Comparison of ENCODE assay signal across 2 cellular contexts in the genomic region with DNA sequence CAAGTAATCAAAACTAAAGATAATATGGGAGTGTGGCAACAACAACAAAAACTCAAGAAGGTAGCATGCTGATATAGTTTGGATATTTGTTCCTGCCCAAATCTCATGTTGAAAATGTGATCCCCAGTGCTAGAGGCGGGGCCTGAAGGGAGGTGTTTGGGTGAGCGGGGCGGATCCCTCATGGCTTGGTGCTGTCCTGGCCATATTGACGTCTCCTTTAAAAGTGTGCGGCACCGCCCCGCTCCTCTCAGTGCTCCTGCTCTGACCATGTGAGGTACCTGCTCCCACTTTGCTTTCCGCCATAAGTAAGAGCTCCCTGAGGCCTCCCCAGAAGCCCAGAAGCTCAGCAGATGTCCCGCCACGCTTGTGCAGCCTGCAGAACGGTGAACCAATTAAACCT.
TF ChIP-seq lines count a peak whose summit lies in the region.

No MANE protein-coding gene starts in this region.

TF ChIP-seq in HCT116, 20 proteins besides CTCF, POLR2A, EP300 and RAD21:
- TF ChIP-seq, protein P1, sequence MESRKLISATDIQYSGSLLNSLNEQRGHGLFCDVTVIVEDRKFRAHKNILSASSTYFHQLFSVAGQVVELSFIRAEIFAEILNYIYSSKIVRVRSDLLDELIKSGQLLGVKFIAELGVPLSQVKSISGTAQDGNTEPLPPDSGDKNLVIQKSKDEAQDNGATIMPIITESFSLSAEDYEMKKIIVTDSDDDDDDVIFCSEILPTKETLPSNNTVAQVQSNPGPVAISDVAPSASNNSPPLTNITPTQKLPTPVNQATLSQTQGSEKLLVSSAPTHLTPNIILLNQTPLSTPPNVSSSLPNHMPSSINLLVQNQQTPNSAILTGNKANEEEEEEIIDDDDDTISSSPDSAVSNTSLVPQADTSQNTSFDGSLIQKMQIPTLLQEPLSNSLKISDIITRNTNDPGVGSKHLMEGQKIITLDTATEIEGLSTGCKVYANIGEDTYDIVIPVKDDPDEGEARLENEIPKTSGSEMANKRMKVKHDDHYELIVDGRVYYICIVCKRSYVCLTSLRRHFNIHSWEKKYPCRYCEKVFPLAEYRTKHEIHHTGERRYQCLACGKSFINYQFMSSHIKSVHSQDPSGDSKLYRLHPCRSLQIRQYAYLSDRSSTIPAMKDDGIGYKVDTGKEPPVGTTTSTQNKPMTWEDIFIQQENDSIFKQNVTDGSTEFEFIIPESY (IDR thresholded peaks at IDR 0.05; ENCODE audit: extremely low read depth, insufficient replicate concordance, low read length) = no peak
- TF ChIP-seq YY1 (IDR thresholded peaks at IDR 0.05; ENCODE audit: extremely low read depth, insufficient replicate concordance, low read depth, low read length) (no peak), SRF (IDR thresholded peaks at IDR 0.05; ENCODE audit: low read depth) (no peak), POLR2AphosphoS5 (IDR thresholded peaks at IDR 0.05; ENCODE audit: low read depth, low read length) (no peak), ELF1 (IDR thresholded peaks at IDR 0.05; ENCODE audit: borderline replicate concordance, low read depth) (no peak), JUND (IDR thresholded peaks at IDR 0.05) (no peak), FOSL1 (IDR thresholded peaks at IDR 0.05; ENCODE audit: low read depth) (no peak), SIN3A (IDR thresholded peaks at IDR 0.05; ENCODE audit: low read depth) (no peak), SP1 (IDR thresholded peaks at IDR 0.05; ENCODE audit: low read depth) (no peak)
- TF ChIP-seq, protein P2, sequence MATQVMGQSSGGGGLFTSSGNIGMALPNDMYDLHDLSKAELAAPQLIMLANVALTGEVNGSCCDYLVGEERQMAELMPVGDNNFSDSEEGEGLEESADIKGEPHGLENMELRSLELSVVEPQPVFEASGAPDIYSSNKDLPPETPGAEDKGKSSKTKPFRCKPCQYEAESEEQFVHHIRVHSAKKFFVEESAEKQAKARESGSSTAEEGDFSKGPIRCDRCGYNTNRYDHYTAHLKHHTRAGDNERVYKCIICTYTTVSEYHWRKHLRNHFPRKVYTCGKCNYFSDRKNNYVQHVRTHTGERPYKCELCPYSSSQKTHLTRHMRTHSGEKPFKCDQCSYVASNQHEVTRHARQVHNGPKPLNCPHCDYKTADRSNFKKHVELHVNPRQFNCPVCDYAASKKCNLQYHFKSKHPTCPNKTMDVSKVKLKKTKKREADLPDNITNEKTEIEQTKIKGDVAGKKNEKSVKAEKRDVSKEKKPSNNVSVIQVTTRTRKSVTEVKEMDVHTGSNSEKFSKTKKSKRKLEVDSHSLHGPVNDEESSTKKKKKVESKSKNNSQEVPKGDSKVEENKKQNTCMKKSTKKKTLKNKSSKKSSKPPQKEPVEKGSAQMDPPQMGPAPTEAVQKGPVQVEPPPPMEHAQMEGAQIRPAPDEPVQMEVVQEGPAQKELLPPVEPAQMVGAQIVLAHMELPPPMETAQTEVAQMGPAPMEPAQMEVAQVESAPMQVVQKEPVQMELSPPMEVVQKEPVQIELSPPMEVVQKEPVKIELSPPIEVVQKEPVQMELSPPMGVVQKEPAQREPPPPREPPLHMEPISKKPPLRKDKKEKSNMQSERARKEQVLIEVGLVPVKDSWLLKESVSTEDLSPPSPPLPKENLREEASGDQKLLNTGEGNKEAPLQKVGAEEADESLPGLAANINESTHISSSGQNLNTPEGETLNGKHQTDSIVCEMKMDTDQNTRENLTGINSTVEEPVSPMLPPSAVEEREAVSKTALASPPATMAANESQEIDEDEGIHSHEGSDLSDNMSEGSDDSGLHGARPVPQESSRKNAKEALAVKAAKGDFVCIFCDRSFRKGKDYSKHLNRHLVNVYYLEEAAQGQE (IDR thresholded peaks at IDR 0.05; ENCODE audit: low read depth) = no peak
- TF ChIP-seq, protein P3, sequence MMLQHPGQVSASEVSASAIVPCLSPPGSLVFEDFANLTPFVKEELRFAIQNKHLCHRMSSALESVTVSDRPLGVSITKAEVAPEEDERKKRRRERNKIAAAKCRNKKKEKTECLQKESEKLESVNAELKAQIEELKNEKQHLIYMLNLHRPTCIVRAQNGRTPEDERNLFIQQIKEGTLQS (IDR thresholded peaks at IDR 0.05) = no peak

TF ChIP-seq in K562, 482 proteins besides CTCF, POLR2A, EP300 and RAD21:
- TF ChIP-seq NRF1 (conservative IDR thresholded peaks at IDR 0.05 in 1 of 2, IDR thresholded peaks at IDR 0.05 in 1 of 2) (peak in 1 of 2 experiments; percentile 28; a peak in 2 of 4 replicates), FOXK2 (conservative IDR thresholded peaks at IDR 0.05 in 1 of 2, IDR thresholded peaks at IDR 0.05 in 1 of 2; ENCODE audit: low read depth in 2 of 2) (peak; percentile 23 to 26; a peak in 1 of 4 replicates), ZNF830 (CRISPR knock-in tag; IDR thresholded peaks at IDR 0.05) (no peak), SIN3A (IDR thresholded peaks at IDR 0.05; ENCODE audit: borderline replicate concordance in 2 of 2, control insufficient read depth in 1 of 2, low read depth in 2 of 2, low read length in 2 of 2) (0 out of 4 replicates have a peak, but pooled peaks of 1 of the 2 experiments have one; percentile 8)
- TF ChIP-seq, protein P4, sequence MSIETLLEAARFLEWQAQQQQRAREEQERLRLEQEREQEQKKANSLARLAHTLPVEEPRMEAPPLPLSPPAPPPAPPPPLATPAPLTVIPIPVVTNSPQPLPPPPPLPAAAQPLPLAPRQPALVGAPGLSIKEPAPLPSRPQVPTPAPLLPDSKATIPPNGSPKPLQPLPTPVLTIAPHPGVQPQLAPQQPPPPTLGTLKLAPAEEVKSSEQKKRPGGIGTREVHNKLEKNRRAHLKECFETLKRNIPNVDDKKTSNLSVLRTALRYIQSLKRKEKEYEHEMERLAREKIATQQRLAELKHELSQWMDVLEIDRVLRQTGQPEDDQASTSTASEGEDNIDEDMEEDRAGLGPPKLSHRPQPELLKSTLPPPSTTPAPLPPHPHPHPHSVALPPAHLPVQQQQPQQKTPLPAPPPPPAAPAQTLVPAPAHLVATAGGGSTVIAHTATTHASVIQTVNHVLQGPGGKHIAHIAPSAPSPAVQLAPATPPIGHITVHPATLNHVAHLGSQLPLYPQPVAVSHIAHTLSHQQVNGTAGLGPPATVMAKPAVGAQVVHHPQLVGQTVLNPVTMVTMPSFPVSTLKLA (conservative IDR thresholded peaks at IDR 0.05) = 0 out of 4 replicates have a peak, but pooled peaks of 1 of the 2 experiments have one; percentile 21
TF ChIP-seq in K562: peak in this region for 4.
